ENCODE assay signal across 16 cellular contexts in genomic region chr19:48798937-48799336, GRCh38. TPM values are rescaled to one million over a fixed set of nuclear protein-coding genes. Genes with fewer than 3 reads are reported as not detected.
A peak's percentile ranks its signal among the peaks of the same experiment; 100 is the strongest.
DNase-seq lines count a peak whose midpoint lies in the region; TF ChIP-seq lines count a peak whose summit lies in the region.
"Had no signal": no experiment of that assay in that cellular context is flagged by ENCODE, and none has a peak within 500 bp of the region (broad histone marks: within the 10 kb centered on the region; RNA-seq: fewer than 3 reads in every experiment).

No MANE protein-coding gene starts in this region.

- H3K27me3 ChIP-seq in endodermal cell (ENCODE audit: control insufficient read depth, insufficient read depth, low read length, poor library complexity, severe bottlenecking) = no peaks in the 10 kb centered on the region
- H3K27me3 ChIP-seq in skeletal muscle satellite cell (ENCODE audit: control insufficient read depth, insufficient read depth, low read length) = no peaks in the 10 kb centered on the region
- H3K27me3 ChIP-seq: colonic mucosa, gastroesophageal sphincter had no signal

- H3K27ac ChIP-seq in endodermal cell (ENCODE audit: low read depth, low read length) = peak overlapping the region; percentile 80
- H3K27ac ChIP-seq: colonic mucosa, gastroesophageal sphincter, lower lobe of right lung, parathyroid adenoma had no signal

- intact Hi-C loops in activated naive CD4-positive, alpha-beta T cell treated with anti-CD3 and anti-CD28 coated beads for 36 hours (cut with micrococcal nuclease) = loop anchor here (5.0 kb wide), 1 partner anchor 288 kb away; the partner anchor contains the start of gene SNRNP70
- intact Hi-C loops in posterior vena cava (cut with DNase I) = loop anchor here in 1 of 2 donors (10.0 kb wide), 1 partner anchor 166 kb away; the partner anchor contains the start of gene FTL

- H3K4me2 ChIP-seq in skeletal muscle satellite cell (ENCODE audit: low read length) = peak overlapping the region; percentile 45

- H3K4me1 Mint-ChIP-seq in endodermal cell = peaks cover 6% of the 10 kb centered on the region
- peaks cover 10% of the 10 kb centered on the region for H3K4me1 Mint-ChIP-seq in activated naive CD4-positive, alpha-beta T cell treated with anti-CD3 and anti-CD28 coated beads for 36 hours (ENCODE audit: low read depth)

- DNase-seq in GM20000 (ENCODE audit: low spot score) = peak; percentile 17
- DNase-seq in NCI-H69 (lab: John Stamatoyannopoulos, UW) = peak; percentile 97
- peak; percentile 86 for DNase-seq in endodermal cell
- DNase-seq in activated naive CD4-positive, alpha-beta T cell treated with anti-CD3 and anti-CD28 coated beads for 36 hours = no peak
- no peak for DNase-seq in SHP77 (lab: John Stamatoyannopoulos, UW)
- DNase-seq in posterior vena cava (ENCODE audit: low spot score) = no peak
- DNase-seq: activated CD4-positive, alpha-beta T cell treated with anti-CD3 and anti-CD28 coated beads, Interleukin-2, amount 10 ng/mL, durations not matched to agents 24 days and 14 days; activated effector memory CD4-positive, alpha-beta T cell treated with anti-CD3 and anti-CD28 coated beads, Interleukin-2, amount 50 U/mL, for 16 hours; colonic mucosa; lower lobe of right lung; MM.1S; stimulated activated CD4-positive, alpha-beta T cell treated with anti-CD3 and anti-CD28 coated beads, Interleukin-2, amount 100 ng/mL, for 24 hours; stimulated activated naive CD8-positive, alpha-beta T cell treated with anti-CD3 and anti-CD28 coated beads, Interleukin-15, Interleukin-2, amounts not matched to agents 100 U/mL and 50 U/mL, for 24 hours had no signal

- no peaks in the 10 kb centered on the region for H3K27me3 Mint-ChIP-seq in endodermal cell (ENCODE audit: insufficient read depth)
- no peaks in the 10 kb centered on the region for H3K27me3 Mint-ChIP-seq in activated naive CD4-positive, alpha-beta T cell treated with anti-CD3 and anti-CD28 coated beads for 36 hours (ENCODE audit: low read depth)
- H3K27me3 Mint-ChIP-seq: activated CD4-positive, alpha-beta T cell treated with anti-CD3 and anti-CD28 coated beads, Interleukin-2, amount 10 ng/mL, durations not matched to agents 24 days and 14 days had no signal

- no peaks in the 10 kb centered on the region for H3K9me3 Mint-ChIP-seq in endodermal cell
- no peaks in the 10 kb centered on the region for H3K9me3 Mint-ChIP-seq in activated naive CD4-positive, alpha-beta T cell treated with anti-CD3 and anti-CD28 coated beads for 36 hours
- H3K9me3 Mint-ChIP-seq: activated CD4-positive, alpha-beta T cell treated with anti-CD3 and anti-CD28 coated beads, Interleukin-2, amount 10 ng/mL, durations not matched to agents 24 days and 14 days had no signal

- CTCF ChIA-PET in activated naive CD4-positive, alpha-beta T cell treated with anti-CD3 and anti-CD28 coated beads for 36 hours (lab: Charles Lee) = interaction anchor here (0.6 to 1.5 kb wide), 3 partner anchors 12 to 1114 kb away, joined by 4 to 7 read pairs (median 7); partner anchors contain the start of gene BCAT2

- WGBS in endodermal cell (ENCODE audit: insufficient coverage in 1 of 2, insufficient read length in 1 of 2), 2 experiments = 50 to 71% methylated on average over 4 to 6 of the region's 6 CpGs

- no peak overlapping the region for H3K9ac ChIP-seq in endodermal cell (ENCODE audit: extremely low read depth, low read length, poor library complexity, severe bottlenecking)
- H3K9ac ChIP-seq in skeletal muscle satellite cell (ENCODE audit: low read depth, low read length) = no peak overlapping the region
- H3K9ac ChIP-seq: parathyroid adenoma had no signal

- H3K9me3 ChIP-seq in endodermal cell (ENCODE audit: control insufficient read depth, low read length) (no peaks in the 10 kb centered on the region), skeletal muscle satellite cell (replicated peaks; ENCODE audit: low read length) (no peaks in the 10 kb centered on the region)
- H3K9me3 ChIP-seq: colonic mucosa, gastroesophageal sphincter, lower lobe of right lung had no signal

- TF ChIP-seq CTCF in GM20000 (IDR thresholded peaks at IDR 0.05; ENCODE audit: extremely low read depth, missing control alignments) (no peak), endodermal cell (conservative IDR thresholded peaks at IDR 0.05) (no peak)

- H3K36me3 ChIP-seq in endodermal cell (ENCODE audit: control insufficient read depth, insufficient read depth, low read length) = no peaks in the 10 kb centered on the region
- H3K36me3 ChIP-seq in skeletal muscle satellite cell (ENCODE audit: insufficient read depth, low read length) = peaks cover 4% of the 10 kb centered on the region
- H3K36me3 ChIP-seq: colonic mucosa had no signal

- no peak overlapping the region for H3K27ac Mint-ChIP-seq in endodermal cell
- no peak overlapping the region for H3K27ac Mint-ChIP-seq in activated naive CD4-positive, alpha-beta T cell treated with anti-CD3 and anti-CD28 coated beads for 36 hours

- H3K4me1 ChIP-seq in endodermal cell (ENCODE audit: control insufficient read depth, insufficient read depth, low read length) (no peaks in the 10 kb centered on the region), skeletal muscle satellite cell (ENCODE audit: control insufficient read depth, insufficient read depth, low read length) (peaks cover 15% of the 10 kb centered on the region)
- H3K4me1 ChIP-seq: colonic mucosa had no signal

- no peak overlapping the region for H3K4me3 Mint-ChIP-seq in endodermal cell
- no peak overlapping the region for H3K4me3 Mint-ChIP-seq in activated naive CD4-positive, alpha-beta T cell treated with anti-CD3 and anti-CD28 coated beads for 36 hours
- H3K4me3 Mint-ChIP-seq: activated CD4-positive, alpha-beta T cell treated with anti-CD3 and anti-CD28 coated beads, Interleukin-2, amount 10 ng/mL, durations not matched to agents 24 days and 14 days had no signal

- no peak overlapping the region for H3K4me3 ChIP-seq in endodermal cell (ENCODE audit: low read length)
- no peak overlapping the region for H3K4me3 ChIP-seq in skeletal muscle satellite cell (ENCODE audit: low read length)
- H3K4me3 ChIP-seq: colonic mucosa, gastroesophageal sphincter, lower lobe of right lung had no signal

- peaks cover 18% of the 10 kb centered on the region for H3K36me3 Mint-ChIP-seq in endodermal cell (ENCODE audit: low read depth)
- H3K36me3 Mint-ChIP-seq in activated naive CD4-positive, alpha-beta T cell treated with anti-CD3 and anti-CD28 coated beads for 36 hours (ENCODE audit: low read depth) = peaks cover 2% of the 10 kb centered on the region

RNA-seq across cellular contexts. Expression of gene BCAT2, which starts 11.9 kb away (rescaled TPM):
- total RNA-seq in endodermal cell (100 to 1,000 TPM in 1 of 2 donors, 10 to 100 TPM in 1; 84.8 to 101 TPM), posterior vena cava (10 to 100 TPM; 21.7 to 24.9 TPM)
- 38.8 TPM for polyA plus RNA-seq in endodermal cell (2013, experiment 1 of 2)
- polyA plus RNA-seq in endodermal cell (2013, experiment 2 of 2) = 42.3 TPM
- 41.3 and 48.7 TPM in 2 replicates for total RNA-seq in skeletal muscle satellite cell (2012; rRNA removed)
- total RNA-seq in activated naive CD4-positive, alpha-beta T cell treated with anti-CD3 and anti-CD28 coated beads for 36 hours = 10 to 100 TPM; 66.4 to 66.8 TPM

RNA-seq across cellular contexts. Expression of gene HSD17B14, which starts 37.4 kb away (rescaled TPM):
- 10 to 100 TPM; 43.0 to 81.0 TPM for total RNA-seq in endodermal cell
- polyA plus RNA-seq in endodermal cell (2013, experiment 1 of 2) = 20.0 TPM
- polyA plus RNA-seq in endodermal cell (2013, experiment 2 of 2) = 19.0 TPM
- total RNA-seq in skeletal muscle satellite cell (2012; rRNA removed) = 1.1 and 1.5 TPM in 2 replicates
- under 1 TPM in 1 of 2 experiments, not detected in 1; 0.50 TPM for total RNA-seq in activated naive CD4-positive, alpha-beta T cell treated with anti-CD3 and anti-CD28 coated beads for 36 hours
- total RNA-seq in posterior vena cava = 1 to 10 TPM; 5.6 to 6.6 TPM

RNA-seq across cellular contexts. Expression of gene FGF21, which starts 43.6 kb away (rescaled TPM):
- total RNA-seq in endodermal cell (not detected), posterior vena cava (not detected)
- polyA plus RNA-seq in endodermal cell (2013, experiment 1 of 2) = not detected
- not detected for polyA plus RNA-seq in endodermal cell (2013, experiment 2 of 2)
- total RNA-seq in skeletal muscle satellite cell (2012; rRNA removed) = not detected in 2 replicates
- total RNA-seq in activated naive CD4-positive, alpha-beta T cell treated with anti-CD3 and anti-CD28 coated beads for 36 hours = not detected
- total RNA-seq: activated CD4-positive, alpha-beta T cell treated with anti-CD3 and anti-CD28 coated beads, Interleukin-2, amount 10 ng/mL, durations not matched to agents 24 days and 14 days; colonic mucosa; gastroesophageal sphincter; lower lobe of right lung had no signal

RNA-seq across cellular contexts. Expression of gene FUT1, which starts 46.5 kb away (rescaled TPM):
- total RNA-seq in endodermal cell = 1 to 10 TPM; 5.4 to 6.3 TPM
- 0.93 TPM for polyA plus RNA-seq in endodermal cell (2013, experiment 1 of 2)
- 0.46 TPM for polyA plus RNA-seq in endodermal cell (2013, experiment 2 of 2)
- under 0.01 and 0.25 TPM in 2 replicates for total RNA-seq in skeletal muscle satellite cell (2012; rRNA removed)
- under 1 TPM; 0.07 to 0.12 TPM for total RNA-seq in activated naive CD4-positive, alpha-beta T cell treated with anti-CD3 and anti-CD28 coated beads for 36 hours
- 1 to 10 TPM; 1.5 to 2.1 TPM for total RNA-seq in posterior vena cava

RNA-seq across cellular contexts. Expression of gene IZUMO1, which starts 52.2 kb away (rescaled TPM):
- total RNA-seq in endodermal cell (under 1 TPM; 0.22 to 0.80 TPM), posterior vena cava (under 1 TPM; 0.52 to 0.56 TPM)
- 0.21 TPM for polyA plus RNA-seq in endodermal cell (2013, experiment 1 of 2)
- not detected for polyA plus RNA-seq in endodermal cell (2013, experiment 2 of 2)
- total RNA-seq in skeletal muscle satellite cell (2012; rRNA removed) = not detected in 2 replicates
- total RNA-seq in activated naive CD4-positive, alpha-beta T cell treated with anti-CD3 and anti-CD28 coated beads for 36 hours = not detected
- total RNA-seq: colonic mucosa had no signal

Comparison
In these comparisons a context has a peak if more than half of its experiments do, and no peak if none do; other contexts are left out.
1. DNase-seq: peak in GM20000 (single experiment), NCI-H69 (single experiment) and endodermal cell (single experiment); none in activated naive CD4-positive, alpha-beta T cell treated with anti-CD3 and anti-CD28 coated beads for 36 hours (single experiment), SHP77 (0 of 2) and posterior vena cava (single experiment).
2. RNA of gene HSD17B14, which starts 37.4 kb away (total RNA-seq): 43.0 to 81.0 TPM in endodermal cell; 5.6 to 6.6 TPM in posterior vena cava and 0.50 TPM in activated naive CD4-positive, alpha-beta T cell treated with anti-CD3 and anti-CD28 coated beads for 36 hours; every median in the first group is over 4 times any median in the second.